8 cellular contexts compared by ENCODE assay signal in genomic region chr6:89079611-89080213, GRCh38. TPM values are rescaled to one million over a fixed set of nuclear protein-coding genes. Genes with fewer than 3 reads are reported as not detected.
DNase-seq lines count a peak whose midpoint lies in the region; ATAC-seq and TF ChIP-seq lines count a peak whose summit lies in the region.

No MANE protein-coding gene starts in this region.

- peaks cover 33% of the 10 kb centered on the region for H3K4me1 Mint-ChIP-seq in chondrocyte (ENCODE audit: low read depth)

- peaks cover 9% of the 10 kb centered on the region for H3K36me3 Mint-ChIP-seq in chondrocyte (ENCODE audit: low read depth)

- peak overlapping the region; percentile 97 for H3K27ac Mint-ChIP-seq in chondrocyte (ENCODE audit: unreplicated experiment)

- H3K27me3 Mint-ChIP-seq in chondrocyte (ENCODE audit: low read depth) = no peaks in the 10 kb centered on the region

- TF ChIP-seq CTCF in chondrocyte (IDR thresholded peaks at IDR 0.05) = no peak

- DNase-seq in DMS 273 (lab: John Stamatoyannopoulos, UW; ENCODE audit: unreplicated experiment) = peak; percentile 67
- DNase-seq in DMS 273 treated with DMSO at 0.1 percent for 48 hours (lab: John Stamatoyannopoulos, UW) = no peak
- peak; percentile 59 for DNase-seq in NCI-H1092 treated with DMSO at 0.1 percent for 48 hours (lab: John Stamatoyannopoulos, UW)
- peak; percentile 27 for DNase-seq in activated CD4-positive, alpha-beta T cell treated with anti-CD3 and anti-CD28 coated beads for 1 hour
- no peak for DNase-seq in chondrocyte (ENCODE audit: low spot score)
- peak; percentile 55 to 66 for DNase-seq in left colon
- DNase-seq in stimulated activated CD4-positive, alpha-beta T cell treated with anti-CD3 and anti-CD28 coated beads, Interleukin-4, amount 100 ng/mL, for 1 hour = peak; percentile 38
- DNase-seq in mesenteric fat pad (ENCODE audit: low spot score) = no peak

- no peaks in the 10 kb centered on the region for H3K9me3 Mint-ChIP-seq in chondrocyte (ENCODE audit: low read depth)

- peak overlapping the region; percentile 93 for H3K4me3 Mint-ChIP-seq in chondrocyte (ENCODE audit: unreplicated experiment)

- peak; percentile 15 for ATAC-seq in left colon

- intact Hi-C loops in left colon (cut with DNase I, micrococcal nuclease) = no loop called here

RNA-seq across cellular contexts. Expression of gene PNRC1, which starts 0.8 kb away (rescaled TPM):
- total RNA-seq in chondrocyte = 104 to 115 TPM (median 111 TPM) in 3 replicates
- total RNA-seq in left colon = 100 to 1,000 TPM in 1 of 2 donors, 10 to 100 TPM in 1; 73.1 to 138 TPM
- total RNA-seq in mesenteric fat pad = 265 TPM

RNA-seq across cellular contexts. Expression of gene SRSF12, which starts 38.2 kb away (rescaled TPM):
- 2.9 to 5.9 TPM (median 4.8 TPM) in 3 replicates for total RNA-seq in chondrocyte
- total RNA-seq in left colon = under 1 TPM in 1 of 2 donors, not detected in 1; 0.53 TPM
- 1.5 TPM for total RNA-seq in mesenteric fat pad

Comparison
In these comparisons a context has a peak if more than half of its experiments do, and no peak if none do; other contexts are left out.
1. DNase-seq: peak in DMS 273 (single experiment), NCI-H1092 treated with DMSO at 0.1 percent for 48 hours (single experiment), activated CD4-positive, alpha-beta T cell treated with anti-CD3 and anti-CD28 coated beads for 1 hour (single experiment), left colon (2 of 2) and stimulated activated CD4-positive, alpha-beta T cell treated with anti-CD3 and anti-CD28 coated beads, Interleukin-4, amount 100 ng/mL, for 1 hour (single experiment); none in DMS 273 treated with DMSO at 0.1 percent for 48 hours (single experiment), chondrocyte (single experiment) and mesenteric fat pad (single experiment).